ENCODE assay signal across 8 cellular contexts in the genomic region with DNA sequence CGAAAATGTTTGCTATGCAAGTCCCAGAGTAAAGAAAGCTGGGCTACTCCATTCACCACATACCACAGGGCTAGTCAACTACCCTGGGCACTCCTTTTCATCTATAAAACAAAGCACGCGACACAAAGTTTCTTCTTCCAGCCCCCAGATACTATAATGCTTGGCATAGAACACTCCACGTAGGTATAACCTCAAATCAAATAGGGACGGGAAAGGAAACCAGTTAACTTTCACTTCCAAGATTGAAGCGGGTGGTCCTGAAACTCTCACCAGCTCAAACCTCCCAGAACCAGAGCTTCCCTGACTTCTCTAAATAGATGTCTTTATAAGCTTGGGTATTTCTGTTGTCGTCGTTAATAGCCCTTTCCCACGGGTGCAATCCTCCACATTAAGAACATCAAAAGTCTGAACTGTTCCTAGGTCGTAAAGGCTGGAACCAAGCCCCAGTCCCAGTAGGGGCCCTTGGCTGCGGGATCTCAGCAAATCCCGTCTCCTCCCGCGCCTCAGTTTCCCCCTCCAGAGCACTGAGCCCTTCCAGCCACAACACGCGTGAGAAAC. TPM values are rescaled to one million over a fixed set of nuclear protein-coding genes. Genes with fewer than 3 reads are reported as not detected.
DNase-seq lines count a peak whose midpoint lies in the region; ATAC-seq and TF ChIP-seq lines count a peak whose summit lies in the region.

No MANE protein-coding gene starts in this region.

- intact Hi-C loops in activated CD4-positive, alpha-beta T cell treated with anti-CD3 and anti-CD28 coated beads, Interleukin-2, amount 10 ng/mL, durations not matched to agents 24 days and 14 days (cut with micrococcal nuclease), result loop anchor here (1.0 to 5.0 kb wide), 2 partner anchors 21 to 35 kb away; no protein-coding TSS in a partner anchor
- intact Hi-C loops in OCI-LY7 (cut with micrococcal nuclease; ENCODE audit: unreplicated experiment), result loop anchor here (2.0 to 5.0 kb wide), 2 partner anchors 33 to 45 kb away; a partner anchor contains a TSS

- no peaks in the 10 kb centered on the region for H3K36me3 Mint-ChIP-seq in activated CD4-positive, alpha-beta T cell treated with anti-CD3 and anti-CD28 coated beads, Interleukin-2, amount 10 ng/mL, durations not matched to agents 24 days and 14 days (ENCODE audit: low read depth)
- H3K36me3 Mint-ChIP-seq in endodermal cell (ENCODE audit: low read depth), result peaks cover 16% of the 10 kb centered on the region

- TSS peak; percentile 70 for BruUV-seq in OCI-LY7 (replicated peaks; lab: Mats Ljungman, UMichigan)

- H3K27me3 ChIP-seq in endodermal cell (ENCODE audit: control insufficient read depth, insufficient read depth, low read length, poor library complexity, severe bottlenecking), result no peaks in the 10 kb centered on the region
- H3K27me3 ChIP-seq in muscle layer of duodenum (ENCODE audit: low read depth, low read length), result no peaks in the 10 kb centered on the region

- no peak for ATAC-seq in HG02852 (IDR thresholded peaks at IDR 0.05; ENCODE audit: unreplicated experiment)

- peak overlapping the region; percentile 90 for H3K9ac ChIP-seq in endodermal cell (ENCODE audit: extremely low read depth, low read length, poor library complexity, severe bottlenecking)

- no peak for TF ChIP-seq CTCF in OCI-LY7 (conservative IDR thresholded peaks at IDR 0.05; ENCODE audit: low read length)
- TF ChIP-seq CTCF in endodermal cell (conservative IDR thresholded peaks at IDR 0.05), result no peak

- no peaks in the 10 kb centered on the region for H3K9me2 ChIP-seq in OCI-LY7 (ENCODE audit: insufficient read depth, low read length)

- DNase-seq in activated CD4-positive, alpha-beta T cell treated with anti-CD3 and anti-CD28 coated beads, Interleukin-2, amount 10 ng/mL, durations not matched to agents 24 days and 14 days, result no peak
- no peak for DNase-seq in activated CD4-positive, alpha-beta T cell treated with anti-CD3 and anti-CD28 coated beads, Interleukin-2, amount 50 U/mL, for 1 hour
- DNase-seq in OCI-LY7 (ENCODE audit: low spot score), result peak; percentile 15
- DNase-seq in endodermal cell, result peak; percentile 49
- no peak for DNase-seq in NCI-H226
- DNase-seq in NK-92 treated with Interleukin-12 subunit alpha and Interleukin-12 subunit beta, amount 100 ng/mL, for 24 hours (lab: John Stamatoyannopoulos, UW), result no peak

- H2AFZ ChIP-seq in OCI-LY7 (ENCODE audit: low read length), result peak overlapping the region; percentile 82

- H3K27ac Mint-ChIP-seq in activated CD4-positive, alpha-beta T cell treated with anti-CD3 and anti-CD28 coated beads, Interleukin-2, amount 10 ng/mL, durations not matched to agents 24 days and 14 days, result no peak overlapping the region
- peak overlapping the region; percentile 96 for H3K27ac Mint-ChIP-seq in endodermal cell

- H3K9me3 ChIP-seq in OCI-LY7 (ENCODE audit: low read length) (peaks cover 6% of the 10 kb centered on the region; the same call in 1 of the 2 replicates), endodermal cell (ENCODE audit: control insufficient read depth, low read length) (no peaks in the 10 kb centered on the region), muscle layer of duodenum (ENCODE audit: control insufficient read depth in 1 of 2, low read length in 2 of 2) (no peaks in the 10 kb centered on the region)

- WGBS in endodermal cell (ENCODE audit: insufficient coverage in 1 of 2, insufficient read length in 1 of 2), 2 experiments, result 17 to 43% methylated on average over 5 to 16 of the region's 16 CpGs

- H3K27me3 Mint-ChIP-seq in activated CD4-positive, alpha-beta T cell treated with anti-CD3 and anti-CD28 coated beads, Interleukin-2, amount 10 ng/mL, durations not matched to agents 24 days and 14 days, result peaks cover 67% of the 10 kb centered on the region
- H3K27me3 Mint-ChIP-seq in endodermal cell (ENCODE audit: insufficient read depth), result peaks cover 7% of the 10 kb centered on the region

- H3K4me3 ChIP-seq in OCI-LY7 (ENCODE audit: low read depth, low read length, poor library complexity, severe bottlenecking) (peak overlapping the region; percentile 87), endodermal cell (ENCODE audit: low read length) (peak overlapping the region; percentile 93), muscle layer of duodenum (ENCODE audit: low read depth in 1 of 2, low read length in 2 of 2) (peak overlapping the region; percentile 74 to 92)

- H3K9me3 Mint-ChIP-seq in activated CD4-positive, alpha-beta T cell treated with anti-CD3 and anti-CD28 coated beads, Interleukin-2, amount 10 ng/mL, durations not matched to agents 24 days and 14 days, result peaks cover 4% of the 10 kb centered on the region
- peaks cover 4% of the 10 kb centered on the region for H3K9me3 Mint-ChIP-seq in endodermal cell

- POLR2A ChIA-PET in OCI-LY7 (lab: Charles Lee), result interaction anchor here (0.7 to 1.0 kb wide), 4 partner anchors 12 to 33 kb away, joined by 3 to 4 read pairs (median 4); no protein-coding TSS in a partner anchor

- peaks cover 17% of the 10 kb centered on the region; the same call in 1 of the 2 replicates for H3K79me2 ChIP-seq in OCI-LY7 (ENCODE audit: insufficient read depth, low read depth, low read length)

- peak overlapping the region; percentile 70 for H3K4me3 Mint-ChIP-seq in activated CD4-positive, alpha-beta T cell treated with anti-CD3 and anti-CD28 coated beads, Interleukin-2, amount 10 ng/mL, durations not matched to agents 24 days and 14 days
- H3K4me3 Mint-ChIP-seq in endodermal cell, result peak overlapping the region; percentile 85

- H3K4me1 Mint-ChIP-seq in activated CD4-positive, alpha-beta T cell treated with anti-CD3 and anti-CD28 coated beads, Interleukin-2, amount 10 ng/mL, durations not matched to agents 24 days and 14 days, result peaks cover 28% of the 10 kb centered on the region
- peaks cover 7% of the 10 kb centered on the region for H3K4me1 Mint-ChIP-seq in endodermal cell

- CTCF ChIA-PET in OCI-LY7 (lab: Charles Lee; ENCODE audit: unreplicated experiment), result interaction anchor here (0.7 kb wide), 1 partner anchor 15 kb away, joined by 3 read pairs; no protein-coding TSS in a partner anchor

- 0 out of 2 replicates have a peak, but pooled peaks cover 2% of the 10 kb centered on the region for H3K36me3 ChIP-seq in OCI-LY7 (ENCODE audit: insufficient read depth, low read length)
- no peaks in the 10 kb centered on the region for H3K36me3 ChIP-seq in endodermal cell (ENCODE audit: control insufficient read depth, insufficient read depth, low read length)
- H3K36me3 ChIP-seq in muscle layer of duodenum (ENCODE audit: control insufficient read depth in 1 of 2, insufficient read depth in 2 of 2, low read length in 2 of 2), result no peaks in the 10 kb centered on the region

- H3K27ac ChIP-seq in OCI-LY7 (ENCODE audit: low read depth, low read length, poor library complexity, severe bottlenecking) (no peak overlapping the region), endodermal cell (ENCODE audit: low read depth, low read length) (peak overlapping the region; percentile 25), muscle layer of duodenum (ENCODE audit: low read length) (peak overlapping the region; percentile 81)

- H3K4me1 ChIP-seq in OCI-LY7 (ENCODE audit: insufficient read depth, low read length, poor library complexity, severe bottlenecking), result peaks cover 22% of the 10 kb centered on the region
- H3K4me1 ChIP-seq in endodermal cell (ENCODE audit: control insufficient read depth, insufficient read depth, low read length), result no peaks in the 10 kb centered on the region
- H3K4me1 ChIP-seq in muscle layer of duodenum (ENCODE audit: control insufficient read depth in 1 of 2, insufficient read depth in 2 of 2, low read length in 2 of 2), result peaks cover 0 to 8% of the 10 kb centered on the region in 2 donors

- H3K4me2 ChIP-seq in OCI-LY7 (ENCODE audit: low read length), result peak overlapping the region; percentile 85

- H4K20me1 ChIP-seq in OCI-LY7 (ENCODE audit: insufficient read depth, low read length), result no peaks in the 10 kb centered on the region

RNA-seq across cellular contexts. Expression of a gene that starts 0.6 kb away (rescaled TPM):
- 1.4 and 2.1 TPM in 2 replicates for total RNA-seq in activated CD4-positive, alpha-beta T cell treated with anti-CD3 and anti-CD28 coated beads, Interleukin-2, amount 10 ng/mL, durations not matched to agents 24 days and 14 days
- 24.8 and 27.7 TPM in 2 replicates for total RNA-seq in OCI-LY7 (2014; rRNA removed; shearing (Covaris generic))
- total RNA-seq in OCI-LY7 (2022) (22.1 and 26.1 TPM in 2 replicates), endodermal cell (10 to 100 TPM; 61.4 to 87.2 TPM)
- 69.8 TPM for polyA plus RNA-seq in endodermal cell (2013, experiment 1 of 2)
- polyA plus RNA-seq in endodermal cell (2013, experiment 2 of 2), result 67.9 TPM

RNA-seq across cellular contexts. Expression of a gene that starts 46.3 kb away (rescaled TPM):
- total RNA-seq in activated CD4-positive, alpha-beta T cell treated with anti-CD3 and anti-CD28 coated beads, Interleukin-2, amount 10 ng/mL, durations not matched to agents 24 days and 14 days, result 20.1 and 20.8 TPM in 2 replicates
- 13.3 and 15.4 TPM in 2 replicates for total RNA-seq in OCI-LY7 (2014; rRNA removed; shearing (Covaris generic))
- total RNA-seq in OCI-LY7 (2022) (19.8 and 22.3 TPM in 2 replicates), endodermal cell (10 to 100 TPM; 29.3 to 41.1 TPM)
- polyA plus RNA-seq in endodermal cell (2013, experiment 1 of 2), result 30.3 TPM
- polyA plus RNA-seq in endodermal cell (2013, experiment 2 of 2), result 30.8 TPM

Comparison
In these comparisons a context has a peak if more than half of its experiments do, and no peak if none do; other contexts are left out.
1. DNase-seq: peak in OCI-LY7 (single experiment) and endodermal cell (single experiment); none in activated CD4-positive, alpha-beta T cell treated with anti-CD3 and anti-CD28 coated beads, Interleukin-2, amount 10 ng/mL, durations not matched to agents 24 days and 14 days (single experiment), activated CD4-positive, alpha-beta T cell treated with anti-CD3 and anti-CD28 coated beads, Interleukin-2, amount 50 U/mL, for 1 hour (single experiment), NCI-H226 (single experiment) and NK-92 treated with Interleukin-12 subunit alpha and Interleukin-12 subunit beta, amount 100 ng/mL, for 24 hours (single experiment).
2. Peak in every context shown above with its lines, with median percentiles within 50 percentile points of each other: H3K4me3 ChIP-seq.